8 cellular contexts compared by ENCODE assay signal in the genomic region with DNA sequence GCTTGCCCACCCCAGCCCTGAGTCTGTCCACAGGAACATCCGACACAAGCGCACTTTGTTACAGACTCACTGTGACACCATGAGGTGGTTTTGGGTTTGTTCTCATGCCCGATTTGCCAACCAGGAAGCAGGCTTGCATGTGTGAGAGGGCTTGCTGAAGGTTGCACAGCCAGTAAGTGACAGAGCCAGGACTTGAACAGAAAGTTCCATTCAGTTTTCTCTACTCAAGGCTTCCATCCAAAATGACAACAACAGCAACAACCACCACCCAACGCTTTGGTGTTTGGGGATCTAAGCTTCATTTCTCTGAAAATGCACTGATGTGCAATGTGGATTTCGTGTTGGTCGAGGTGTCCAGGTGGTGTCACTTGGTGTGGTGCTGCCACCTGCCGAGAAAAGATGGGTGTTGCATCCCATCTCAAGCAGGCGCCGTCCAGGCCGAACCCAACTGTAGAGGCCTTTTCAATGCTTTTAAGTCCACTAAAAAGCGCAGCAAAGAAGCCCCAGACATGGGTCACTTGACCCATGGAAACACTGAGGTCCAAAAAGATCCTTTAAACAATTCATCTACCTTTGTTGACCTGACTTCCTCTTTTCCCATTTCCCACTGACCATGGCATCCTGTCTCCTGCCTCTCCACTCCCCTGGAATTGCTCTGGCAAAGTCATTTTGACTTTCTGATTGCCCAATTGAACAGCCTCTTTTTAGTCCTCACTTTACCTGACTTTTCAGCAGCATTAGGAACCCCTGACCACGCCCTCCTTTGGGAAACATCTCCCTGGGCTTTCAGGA. TPM values are rescaled to one million over a fixed set of nuclear protein-coding genes. Genes with fewer than 3 reads are reported as not detected.
DNase-seq lines count a peak whose midpoint lies in the region; ATAC-seq, FAIRE-seq and TF ChIP-seq lines count a peak whose summit lies in the region.

No MANE protein-coding gene starts in this region.

- intact Hi-C loops in mucosa of descending colon (cut with DNase I, micrococcal nuclease), result loop anchor here (2.0 to 10.0 kb wide), 4 partner anchors 75 to 245 kb away; no protein-coding TSS in a partner anchor

- no peaks in the 10 kb centered on the region for H3K27me3 ChIP-seq in H1 (replicated peaks in 1 of 4; ENCODE audit: control insufficient read depth in 3 of 4, extremely low read depth in 1 of 4, insufficient read depth in 3 of 4, low read length in 3 of 4)

- no peak overlapping the region for H3K9ac ChIP-seq in H1 (replicated peaks in 1 of 4; ENCODE audit: extremely low read depth in 1 of 4, low read depth in 3 of 4, low read length in 3 of 4)

- CTCF ChIA-PET in H1 (lab: Charles Lee; ENCODE audit: partially characterized antibody), result interaction anchor here (0.6 to 26.8 kb wide), 35 partner anchors 10 to 237 kb away, joined by 3 to 917 read pairs (median 5); a partner anchor contains a TSS

- H3K18ac ChIP-seq in H1 (ENCODE audit: extremely low read depth, low read length), result no peak overlapping the region

- H2BK12ac ChIP-seq in H1 (ENCODE audit: low read depth, low read length), result peak overlapping the region; percentile 53; the same call in 1 of the 2 replicates

- H2AFZ ChIP-seq in H1 (ENCODE audit: low read length), result peak overlapping the region; percentile 64

- no peak overlapping the region for H3K14ac ChIP-seq in H1 (ENCODE audit: insufficient read length)

- peak; percentile 66 for ATAC-seq in HG03066 (IDR thresholded peaks at IDR 0.05; ENCODE audit: low read depth, unreplicated experiment)
- peak; percentile 91 for ATAC-seq in mucosa of descending colon
- ATAC-seq in GM21367 (IDR thresholded peaks at IDR 0.05; ENCODE audit: unreplicated experiment), result no peak

- 0 out of 2 replicates have a peak overlapping the region, but pooled peaks have one; percentile 6 for H2BK5ac ChIP-seq in H1 (ENCODE audit: low read depth, low read length)

- H3K23ac ChIP-seq in H1 (ENCODE audit: insufficient read length), result no peak overlapping the region

- H3K36me3 ChIP-seq in H1 (ENCODE audit: control insufficient read depth in 2 of 4, insufficient read depth in 4 of 4, low read length in 3 of 4) (no peaks in the 10 kb centered on the region), mucosa of descending colon (ENCODE audit: low read depth) (no peaks in the 10 kb centered on the region)

- no peak overlapping the region for H4K91ac ChIP-seq in H1 (replicated peaks; ENCODE audit: insufficient read length, low read length)

- H3K79me1 ChIP-seq in H1 (ENCODE audit: low read depth, low read length), result no peaks in the 10 kb centered on the region

- H4K5ac ChIP-seq in H1 (ENCODE audit: insufficient read length, low read depth, low read length), result no peak overlapping the region

- no peaks in the 10 kb centered on the region for H4K20me1 ChIP-seq in H1 (replicated peaks in 1 of 2; ENCODE audit: control insufficient read depth in 1 of 2, insufficient read depth in 2 of 2, low read length in 2 of 2)

- POLR2A ChIA-PET in H1 (lab: Charles Lee; ENCODE audit: partially characterized antibody), result interaction anchor here (0.6 to 1.7 kb wide), 3 partner anchors 11 to 158 kb away, joined by 3 to 5 read pairs (median 4); a partner anchor contains a TSS

- no peak overlapping the region for H3K4me2 ChIP-seq in H1 (ENCODE audit: insufficient read depth in 1 of 2, low read depth in 2 of 2, low read length in 2 of 2)

- H2BK15ac ChIP-seq in H1 (ENCODE audit: low read length), result peak overlapping the region; percentile 24; the same call in 1 of the 2 replicates

- H3K4ac ChIP-seq in H1 (replicated peaks; ENCODE audit: insufficient read length, low read depth, low read length), result no peak overlapping the region

- H3K4me1 ChIP-seq in H1 (replicated peaks in 1 of 4; ENCODE audit: control insufficient read depth in 3 of 4, insufficient read depth in 4 of 4, low read length in 3 of 4) (no peaks in the 10 kb centered on the region; a peak in 1 of 7 replicates), mucosa of descending colon (ENCODE audit: low read depth) (no peaks in the 10 kb centered on the region)

- no peak overlapping the region for H3K4me3 ChIP-seq in H1 (ENCODE audit: extremely low read depth in 1 of 4, insufficient read depth in 2 of 4, low read depth in 3 of 4, low read length in 4 of 4)
- H3K4me3 ChIP-seq in mucosa of descending colon, result no peak overlapping the region

- no peak for TF ChIP-seq POLR2A in H1 (IDR thresholded peaks at IDR 0.05; ENCODE audit: control extremely low read depth in 1 of 2, low read depth in 2 of 2, low read length in 2 of 2)

- peak; percentile 85 to 97 (median 96) for TF ChIP-seq CTCF in H1 (IDR thresholded peaks at IDR 0.05; ENCODE audit: control extremely low read depth in 1 of 3, insufficient read depth in 1 of 3, low read depth in 1 of 3, low read length in 3 of 3)
- peak; percentile 63 for TF ChIP-seq CTCF in mucosa of descending colon (IDR thresholded peaks at IDR 0.05)

- whole genome bisulfite sequencing in H1 (ENCODE audit: extremely low coverage in 1 of 2, insufficient coverage in 1 of 2, insufficient read length in 1 of 2, insufficient replicate concordance in 2 of 2, low coverage in 1 of 2, low lambda C conversion rate in 2 of 2, missing lambda C conversion rate in 1 of 2), 2 experiments, result 38% methylated on average over 12 of the region's 12 CpGs; no CpG with 5 or more reads in 1 of the 2 experiments

- H3K79me2 ChIP-seq in H1 (ENCODE audit: control insufficient read depth in 1 of 2, insufficient read depth in 2 of 2, low read length in 2 of 2), result no peaks in the 10 kb centered on the region

- DNase-seq in EH (ENCODE audit: low read depth) (peak; percentile 64), NCI-H82 (lab: John Stamatoyannopoulos, UW) (peak; percentile 72), H1 (ENCODE audit: low read depth in 1 of 2, low spot score in 2 of 2) (peak in 1 of 2 experiments; percentile 89), mucosa of descending colon (peak; percentile 71 to 78 (median 77))
- peak; percentile 92 for DNase-seq in activated CD8-positive, alpha-beta memory T cell treated with anti-CD3 and anti-CD28 coated beads for 24 hours
- DNase-seq in stimulated activated CD8-positive, alpha-beta memory T cell treated with anti-CD3 and anti-CD28 coated beads, Interleukin-7, amount 100 ng/mL, for 1 hour (ENCODE audit: low read depth in 2 of 2), result peak; percentile 54 to 66

- peak overlapping the region; percentile 3; the same call in 1 of the 2 replicates for H2BK20ac ChIP-seq in H1 (ENCODE audit: low read length)

- H3K23me2 ChIP-seq in H1 (ENCODE audit: low read depth, low read length), result no peaks in the 10 kb centered on the region; the same call in 1 of the 2 replicates

- no peak for TF ChIP-seq EP300 in H1 (IDR thresholded peaks at IDR 0.05; ENCODE audit: borderline replicate concordance in 1 of 2, low read depth in 2 of 2, low read length in 2 of 2)

- no peaks in the 10 kb centered on the region for H3K9me3 ChIP-seq in H1 (ENCODE audit: insufficient read depth in 2 of 2, low read depth in 1 of 2, low read length in 1 of 2)
- no peaks in the 10 kb centered on the region for H3K9me3 ChIP-seq in mucosa of descending colon

- H3K27ac ChIP-seq in H1 (ENCODE audit: low read depth, low read length), result no peak overlapping the region

- FAIRE-seq in H1 (lab: Jason Lieb, UNC), result no peak

- no peak overlapping the region for H4K8ac ChIP-seq in H1 (ENCODE audit: extremely low read depth, insufficient read depth, low read length)

- TF ChIP-seq RAD21 in H1 (IDR thresholded peaks at IDR 0.05 in 1 of 2, conservative IDR thresholded peaks at IDR 0.05 in 1 of 2; ENCODE audit: low read depth in 2 of 2, low read length in 2 of 2), result peak; percentile 89 to 90

- no peak overlapping the region for H3K56ac ChIP-seq in H1 (replicated peaks; ENCODE audit: insufficient read length, low read depth, low read length)

- H2BK120ac ChIP-seq in H1 (replicated peaks; ENCODE audit: low read depth, low read length), result no peak overlapping the region

- no peak overlapping the region for H2AK5ac ChIP-seq in H1 (ENCODE audit: low read depth, low read length)

TF ChIP-seq in H1, 55 proteins besides CTCF, POLR2A, EP300 and RAD21 (continues in another document):
- TF ChIP-seq, protein P1, sequence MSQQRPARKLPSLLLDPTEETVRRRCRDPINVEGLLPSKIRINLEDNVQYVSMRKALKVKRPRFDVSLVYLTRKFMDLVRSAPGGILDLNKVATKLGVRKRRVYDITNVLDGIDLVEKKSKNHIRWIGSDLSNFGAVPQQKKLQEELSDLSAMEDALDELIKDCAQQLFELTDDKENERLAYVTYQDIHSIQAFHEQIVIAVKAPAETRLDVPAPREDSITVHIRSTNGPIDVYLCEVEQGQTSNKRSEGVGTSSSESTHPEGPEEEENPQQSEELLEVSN (IDR thresholded peaks at IDR 0.05), result no peak
- TF ChIP-seq EGR1 (IDR thresholded peaks at IDR 0.05; ENCODE audit: borderline replicate concordance, low read depth, low read length), result no peak
- TF ChIP-seq YY1 (IDR thresholded peaks at IDR 0.05; ENCODE audit: low read depth, low read length), result no peak
- no peak for TF ChIP-seq KDM4A (IDR thresholded peaks at IDR 0.05; ENCODE audit: low read depth, low read length, severe bottlenecking)
- no peak for TF ChIP-seq CBX5 (IDR thresholded peaks at IDR 0.05; ENCODE audit: low read depth, low read length)
- no peak for TF ChIP-seq CEBPB (IDR thresholded peaks at IDR 0.05; ENCODE audit: low read depth, low read length)
- no peak for TF ChIP-seq RBBP5 (IDR thresholded peaks at IDR 0.05; ENCODE audit: borderline replicate concordance, low read depth, low read length)
- TF ChIP-seq SRF (IDR thresholded peaks at IDR 0.05; ENCODE audit: low read depth, low read length), result no peak
- no peak for TF ChIP-seq GABPA (IDR thresholded peaks at IDR 0.05; ENCODE audit: borderline replicate concordance, insufficient read depth, low read length)
- TF ChIP-seq GTF2F1 (IDR thresholded peaks at IDR 0.05; ENCODE audit: borderline replicate concordance, low read depth, low read length), result no peak
- no peak for TF ChIP-seq FOSL1 (IDR thresholded peaks at IDR 0.05; ENCODE audit: insufficient read depth, low read depth, low read length)
- no peak for TF ChIP-seq BRCA1 (IDR thresholded peaks at IDR 0.05; ENCODE audit: low read depth, low read length)
- no peak for TF ChIP-seq SIN3A (conservative IDR thresholded peaks at IDR 0.05 in 1 of 2, IDR thresholded peaks at IDR 0.05 in 1 of 2; ENCODE audit: low read depth in 1 of 2, low read length in 2 of 2)
- no peak for TF ChIP-seq NRF1 (IDR thresholded peaks at IDR 0.05; ENCODE audit: low read depth, low read length)

RNA-seq across cellular contexts. Expression of a gene that starts 12.2 kb away (rescaled TPM):
- 16.0 and 16.3 TPM in 2 replicates for total RNA-seq in H1 (2021; fragmentation: NEBNext Ultra II Directional; extraction: Animal tissue kit (Norgen Biotek cat#: 25700))
- 5.4 and 11.1 TPM in 2 replicates for polyA plus RNA-seq in H1 (2011; rRNA removed)
- polyA plus RNA-seq in H1 (2011; cell fraction: cytosol; rRNA removed), result 4.6 TPM
- polyA plus RNA-seq in H1 (2011; cell fraction: nucleus; rRNA removed), result 8.9 TPM
- 5.5 to 10.2 TPM (median 9.5 TPM) in 4 replicates for polyA plus RNA-seq in H1 (2012, experiment 1 of 2)
- polyA plus RNA-seq in H1 (2012, experiment 2 of 2), result 3.8 TPM
- 15.6 TPM for polyA plus RNA-seq in H1 (2013, experiment 1 of 2)
- 16.1 TPM for polyA plus RNA-seq in H1 (2013, experiment 2 of 2)
- polyA minus RNA-seq in H1 (2011; rRNA and poly(A)+ RNA removed), result 0.22 and 0.63 TPM in 2 replicates
- 5.8 TPM for polyA minus RNA-seq in H1 (2011; cell fraction: cytosol; rRNA and poly(A)+ RNA removed)
- polyA minus RNA-seq in H1 (2011; cell fraction: nucleus; rRNA and poly(A)+ RNA removed), result 12.1 TPM
- total RNA-seq in mucosa of descending colon, result 10 to 100 TPM in 1 of 3 donors, 1 to 10 TPM in 2; 1.9 to 45.1 (median 4.7) TPM
